ENCODE assay signal across 1 cellular context in the genomic region with DNA sequence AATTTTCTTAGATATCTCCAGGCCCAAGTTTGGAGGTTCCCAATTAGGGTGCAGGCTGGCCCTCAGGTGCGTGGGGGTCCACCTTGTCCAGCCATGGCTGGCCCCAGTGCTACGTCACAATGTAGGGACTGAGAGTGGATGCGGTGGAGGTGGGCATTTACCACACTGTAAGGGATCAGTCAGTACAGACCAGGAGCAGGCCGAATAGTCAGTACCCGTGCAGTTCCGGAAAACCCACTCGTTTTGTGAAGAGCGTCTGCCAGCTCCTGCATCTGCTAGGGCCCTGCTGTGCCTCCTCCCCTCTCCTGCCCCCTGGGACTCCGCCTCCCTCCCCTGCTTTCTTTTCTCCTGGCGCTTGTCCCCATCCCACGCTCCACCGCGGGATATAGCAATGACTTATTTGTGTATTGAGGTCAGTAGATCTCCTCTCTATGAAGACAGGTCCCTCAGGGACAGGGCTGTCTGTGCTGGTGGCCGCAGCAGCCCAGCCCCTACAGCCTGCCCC.
TF ChIP-seq lines count a peak whose summit lies in the region.

No MANE protein-coding gene starts in this region.

TF ChIP-seq in K562, 482 proteins besides CTCF, POLR2A, EP300 and RAD21 (continued from another document and continues in another):
- TF ChIP-seq, protein P1, sequence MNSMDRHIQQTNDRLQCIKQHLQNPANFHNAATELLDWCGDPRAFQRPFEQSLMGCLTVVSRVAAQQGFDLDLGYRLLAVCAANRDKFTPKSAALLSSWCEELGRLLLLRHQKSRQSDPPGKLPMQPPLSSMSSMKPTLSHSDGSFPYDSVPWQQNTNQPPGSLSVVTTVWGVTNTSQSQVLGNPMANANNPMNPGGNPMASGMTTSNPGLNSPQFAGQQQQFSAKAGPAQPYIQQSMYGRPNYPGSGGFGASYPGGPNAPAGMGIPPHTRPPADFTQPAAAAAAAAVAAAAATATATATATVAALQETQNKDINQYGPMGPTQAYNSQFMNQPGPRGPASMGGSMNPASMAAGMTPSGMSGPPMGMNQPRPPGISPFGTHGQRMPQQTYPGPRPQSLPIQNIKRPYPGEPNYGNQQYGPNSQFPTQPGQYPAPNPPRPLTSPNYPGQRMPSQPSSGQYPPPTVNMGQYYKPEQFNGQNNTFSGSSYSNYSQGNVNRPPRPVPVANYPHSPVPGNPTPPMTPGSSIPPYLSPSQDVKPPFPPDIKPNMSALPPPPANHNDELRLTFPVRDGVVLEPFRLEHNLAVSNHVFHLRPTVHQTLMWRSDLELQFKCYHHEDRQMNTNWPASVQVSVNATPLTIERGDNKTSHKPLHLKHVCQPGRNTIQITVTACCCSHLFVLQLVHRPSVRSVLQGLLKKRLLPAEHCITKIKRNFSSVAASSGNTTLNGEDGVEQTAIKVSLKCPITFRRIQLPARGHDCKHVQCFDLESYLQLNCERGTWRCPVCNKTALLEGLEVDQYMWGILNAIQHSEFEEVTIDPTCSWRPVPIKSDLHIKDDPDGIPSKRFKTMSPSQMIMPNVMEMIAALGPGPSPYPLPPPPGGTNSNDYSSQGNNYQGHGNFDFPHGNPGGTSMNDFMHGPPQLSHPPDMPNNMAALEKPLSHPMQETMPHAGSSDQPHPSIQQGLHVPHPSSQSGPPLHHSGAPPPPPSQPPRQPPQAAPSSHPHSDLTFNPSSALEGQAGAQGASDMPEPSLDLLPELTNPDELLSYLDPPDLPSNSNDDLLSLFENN (IDR thresholded peaks at IDR 0.05; ENCODE audit: low read depth in 2 of 2, low read length in 2 of 2): no peak
- peak; percentile 87; the same call in 1 of the 2 replicates for TF ChIP-seq KDM2B (CRISPR knock-in tag; IDR thresholded peaks at IDR 0.05)
- TF ChIP-seq KHSRP (IDR thresholded peaks at IDR 0.05): no peak
- TF ChIP-seq, protein P2, sequence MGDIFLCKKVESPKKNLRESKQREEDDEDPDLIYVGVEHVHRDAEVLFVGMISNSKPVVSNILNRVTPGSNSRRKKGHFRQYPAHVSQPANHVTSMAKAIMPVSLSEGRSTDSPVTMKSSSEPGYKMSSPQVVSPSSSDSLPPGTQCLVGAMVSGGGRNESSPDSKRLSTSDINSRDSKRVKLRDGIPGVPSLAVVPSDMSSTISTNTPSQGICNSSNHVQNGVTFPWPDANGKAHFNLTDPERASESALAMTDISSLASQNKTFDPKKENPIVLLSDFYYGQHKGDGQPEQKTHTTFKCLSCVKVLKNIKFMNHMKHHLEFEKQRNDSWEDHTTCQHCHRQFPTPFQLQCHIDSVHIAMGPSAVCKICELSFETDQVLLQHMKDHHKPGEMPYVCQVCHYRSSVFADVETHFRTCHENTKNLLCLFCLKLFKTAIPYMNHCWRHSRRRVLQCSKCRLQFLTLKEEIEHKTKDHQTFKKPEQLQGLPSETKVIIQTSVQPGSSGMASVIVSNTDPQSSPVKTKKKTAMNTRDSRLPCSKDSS (IDR thresholded peaks at IDR 0.05; ENCODE audit: low read depth, partially characterized antibody): no peak
- peak in 1 of 2 experiments; percentile 35; a peak in 1 of 4 replicates for TF ChIP-seq KDM4B (IDR thresholded peaks at IDR 0.05; ENCODE audit: borderline replicate concordance in 2 of 2, low read depth in 1 of 2)
- TF ChIP-seq ETV6 (IDR thresholded peaks at IDR 0.05; ENCODE audit: borderline replicate concordance in 1 of 2, low read depth in 2 of 2, low read length in 1 of 2): no peak
- no peak for TF ChIP-seq ETV6 (CRISPR knock-in tag; IDR thresholded peaks at IDR 0.05; ENCODE audit: borderline replicate concordance)
- TF ChIP-seq, protein P3, sequence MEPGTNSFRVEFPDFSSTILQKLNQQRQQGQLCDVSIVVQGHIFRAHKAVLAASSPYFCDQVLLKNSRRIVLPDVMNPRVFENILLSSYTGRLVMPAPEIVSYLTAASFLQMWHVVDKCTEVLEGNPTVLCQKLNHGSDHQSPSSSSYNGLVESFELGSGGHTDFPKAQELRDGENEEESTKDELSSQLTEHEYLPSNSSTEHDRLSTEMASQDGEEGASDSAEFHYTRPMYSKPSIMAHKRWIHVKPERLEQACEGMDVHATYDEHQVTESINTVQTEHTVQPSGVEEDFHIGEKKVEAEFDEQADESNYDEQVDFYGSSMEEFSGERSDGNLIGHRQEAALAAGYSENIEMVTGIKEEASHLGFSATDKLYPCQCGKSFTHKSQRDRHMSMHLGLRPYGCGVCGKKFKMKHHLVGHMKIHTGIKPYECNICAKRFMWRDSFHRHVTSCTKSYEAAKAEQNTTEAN (CRISPR knock-in tag; IDR thresholded peaks at IDR 0.05): no peak
- no peak for TF ChIP-seq NCOA1 (IDR thresholded peaks at IDR 0.05; ENCODE audit: low read depth)
- TF ChIP-seq ZNF263 (CRISPR knock-in tag; IDR thresholded peaks at IDR 0.05; ENCODE audit: borderline replicate concordance): peak; percentile 60; the same call in 1 of the 2 replicates
- TF ChIP-seq MCM3 (IDR thresholded peaks at IDR 0.05): no peak
- TF ChIP-seq LCOR (CRISPR knock-in tag; IDR thresholded peaks at IDR 0.05): no peak
- TF ChIP-seq SMAD1 (IDR thresholded peaks at IDR 0.05; ENCODE audit: low read depth, low read length, partially characterized antibody): no peak
- TF ChIP-seq, protein P4, sequence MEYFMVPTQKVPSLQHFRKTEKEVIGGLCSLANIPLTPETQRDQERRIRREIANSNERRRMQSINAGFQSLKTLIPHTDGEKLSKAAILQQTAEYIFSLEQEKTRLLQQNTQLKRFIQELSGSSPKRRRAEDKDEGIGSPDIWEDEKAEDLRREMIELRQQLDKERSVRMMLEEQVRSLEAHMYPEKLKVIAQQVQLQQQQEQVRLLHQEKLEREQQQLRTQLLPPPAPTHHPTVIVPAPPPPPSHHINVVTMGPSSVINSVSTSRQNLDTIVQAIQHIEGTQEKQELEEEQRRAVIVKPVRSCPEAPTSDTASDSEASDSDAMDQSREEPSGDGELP (CRISPR knock-in tag; IDR thresholded peaks at IDR 0.05; ENCODE audit: borderline replicate concordance): peak; percentile 46; the same call in 1 of the 2 replicates
- TF ChIP-seq, protein P5, sequence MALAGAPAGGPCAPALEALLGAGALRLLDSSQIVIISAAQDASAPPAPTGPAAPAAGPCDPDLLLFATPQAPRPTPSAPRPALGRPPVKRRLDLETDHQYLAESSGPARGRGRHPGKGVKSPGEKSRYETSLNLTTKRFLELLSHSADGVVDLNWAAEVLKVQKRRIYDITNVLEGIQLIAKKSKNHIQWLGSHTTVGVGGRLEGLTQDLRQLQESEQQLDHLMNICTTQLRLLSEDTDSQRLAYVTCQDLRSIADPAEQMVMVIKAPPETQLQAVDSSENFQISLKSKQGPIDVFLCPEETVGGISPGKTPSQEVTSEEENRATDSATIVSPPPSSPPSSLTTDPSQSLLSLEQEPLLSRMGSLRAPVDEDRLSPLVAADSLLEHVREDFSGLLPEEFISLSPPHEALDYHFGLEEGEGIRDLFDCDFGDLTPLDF (CRISPR knock-in tag; IDR thresholded peaks at IDR 0.05): no peak
- TF ChIP-seq, protein P6, sequence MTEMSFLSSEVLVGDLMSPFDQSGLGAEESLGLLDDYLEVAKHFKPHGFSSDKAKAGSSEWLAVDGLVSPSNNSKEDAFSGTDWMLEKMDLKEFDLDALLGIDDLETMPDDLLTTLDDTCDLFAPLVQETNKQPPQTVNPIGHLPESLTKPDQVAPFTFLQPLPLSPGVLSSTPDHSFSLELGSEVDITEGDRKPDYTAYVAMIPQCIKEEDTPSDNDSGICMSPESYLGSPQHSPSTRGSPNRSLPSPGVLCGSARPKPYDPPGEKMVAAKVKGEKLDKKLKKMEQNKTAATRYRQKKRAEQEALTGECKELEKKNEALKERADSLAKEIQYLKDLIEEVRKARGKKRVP (CRISPR knock-in tag; IDR thresholded peaks at IDR 0.05): no peak
- TF ChIP-seq ZFP1 (CRISPR knock-in tag; IDR thresholded peaks at IDR 0.05): no peak
- TF ChIP-seq POU5F1 (IDR thresholded peaks at IDR 0.05; ENCODE audit: borderline replicate concordance, low read depth, low read length, partially characterized antibody): no peak
- peak; percentile 13; the same call in 1 of the 2 replicates for TF ChIP-seq CEBPG (CRISPR knock-in tag; IDR thresholded peaks at IDR 0.05)
- no peak for TF ChIP-seq CEBPG (tag; conservative IDR thresholded peaks at IDR 0.05 in 1 of 2, IDR thresholded peaks at IDR 0.05 in 1 of 2)
- no peak for TF ChIP-seq ZNF23 (CRISPR knock-in tag; IDR thresholded peaks at IDR 0.05)
- TF ChIP-seq ZNF134 (CRISPR knock-in tag; conservative IDR thresholded peaks at IDR 0.05): no peak
- TF ChIP-seq PTTG1 (tag; IDR thresholded peaks at IDR 0.05; ENCODE audit: low read depth): no peak
- TF ChIP-seq NR2C1 (IDR thresholded peaks at IDR 0.05): no peak
- TF ChIP-seq NR2C1 (tag; IDR thresholded peaks at IDR 0.05): no peak
- TF ChIP-seq PRPF4 (IDR thresholded peaks at IDR 0.05; ENCODE audit: insufficient read depth, low read depth, low read length, poor library complexity, severe bottlenecking): no peak
- no peak for TF ChIP-seq SOX6 (IDR thresholded peaks at IDR 0.05)
- TF ChIP-seq, protein P7, sequence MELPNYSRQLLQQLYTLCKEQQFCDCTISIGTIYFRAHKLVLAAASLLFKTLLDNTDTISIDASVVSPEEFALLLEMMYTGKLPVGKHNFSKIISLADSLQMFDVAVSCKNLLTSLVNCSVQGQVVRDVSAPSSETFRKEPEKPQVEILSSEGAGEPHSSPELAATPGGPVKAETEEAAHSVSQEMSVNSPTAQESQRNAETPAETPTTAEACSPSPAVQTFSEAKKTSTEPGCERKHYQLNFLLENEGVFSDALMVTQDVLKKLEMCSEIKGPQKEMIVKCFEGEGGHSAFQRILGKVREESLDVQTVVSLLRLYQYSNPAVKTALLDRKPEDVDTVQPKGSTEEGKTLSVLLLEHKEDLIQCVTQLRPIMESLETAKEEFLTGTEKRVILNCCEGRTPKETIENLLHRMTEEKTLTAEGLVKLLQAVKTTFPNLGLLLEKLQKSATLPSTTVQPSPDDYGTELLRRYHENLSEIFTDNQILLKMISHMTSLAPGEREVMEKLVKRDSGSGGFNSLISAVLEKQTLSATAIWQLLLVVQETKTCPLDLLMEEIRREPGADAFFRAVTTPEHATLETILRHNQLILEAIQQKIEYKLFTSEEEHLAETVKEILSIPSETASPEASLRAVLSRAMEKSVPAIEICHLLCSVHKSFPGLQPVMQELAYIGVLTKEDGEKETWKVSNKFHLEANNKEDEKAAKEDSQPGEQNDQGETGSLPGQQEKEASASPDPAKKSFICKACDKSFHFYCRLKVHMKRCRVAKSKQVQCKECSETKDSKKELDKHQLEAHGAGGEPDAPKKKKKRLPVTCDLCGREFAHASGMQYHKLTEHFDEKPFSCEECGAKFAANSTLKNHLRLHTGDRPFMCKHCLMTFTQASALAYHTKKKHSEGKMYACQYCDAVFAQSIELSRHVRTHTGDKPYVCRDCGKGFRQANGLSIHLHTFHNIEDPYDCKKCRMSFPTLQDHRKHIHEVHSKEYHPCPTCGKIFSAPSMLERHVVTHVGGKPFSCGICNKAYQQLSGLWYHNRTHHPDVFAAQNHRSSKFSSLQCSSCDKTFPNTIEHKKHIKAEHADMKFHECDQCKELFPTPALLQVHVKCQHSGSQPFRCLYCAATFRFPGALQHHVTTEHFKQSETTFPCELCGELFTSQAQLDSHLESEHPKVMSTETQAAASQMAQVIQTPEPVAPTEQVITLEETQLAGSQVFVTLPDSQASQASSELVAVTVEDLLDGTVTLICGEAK (IDR thresholded peaks at IDR 0.05): no peak
- TF ChIP-seq, protein P7 (CRISPR knock-in tag; IDR thresholded peaks at IDR 0.05): peak; percentile 51; the same call in 1 of the 2 replicates
- TF ChIP-seq, protein P8, sequence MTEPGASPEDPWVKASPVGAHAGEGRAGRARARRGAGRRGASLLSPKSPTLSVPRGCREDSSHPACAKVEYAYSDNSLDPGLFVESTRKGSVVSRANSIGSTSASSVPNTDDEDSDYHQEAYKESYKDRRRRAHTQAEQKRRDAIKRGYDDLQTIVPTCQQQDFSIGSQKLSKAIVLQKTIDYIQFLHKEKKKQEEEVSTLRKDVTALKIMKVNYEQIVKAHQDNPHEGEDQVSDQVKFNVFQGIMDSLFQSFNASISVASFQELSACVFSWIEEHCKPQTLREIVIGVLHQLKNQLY (CRISPR knock-in tag; conservative IDR thresholded peaks at IDR 0.05): peak in 1 of 2 experiments; percentile 64; a peak in 1 of 4 replicates
- TF ChIP-seq CTBP1 (IDR thresholded peaks at IDR 0.05; ENCODE audit: borderline replicate concordance): 0 out of 2 replicates have a peak, but pooled peaks have one; percentile 11
- TF ChIP-seq THRAP3 (IDR thresholded peaks at IDR 0.05; ENCODE audit: borderline replicate concordance): no peak
- TF ChIP-seq BRF1 (IDR thresholded peaks at IDR 0.05; ENCODE audit: borderline replicate concordance, extremely low read depth, insufficient read length): no peak
- peak; percentile 52 for TF ChIP-seq SETDB1 (IDR thresholded peaks at IDR 0.05; ENCODE audit: low read length)
- TF ChIP-seq RBBP5 (IDR thresholded peaks at IDR 0.05; ENCODE audit: borderline replicate concordance, insufficient read depth, low read length, poor library complexity, severe bottlenecking): no peak
- TF ChIP-seq ZNF124 (CRISPR knock-in tag; IDR thresholded peaks at IDR 0.05): no peak
- 0 out of 2 replicates have a peak, but pooled peaks have one; percentile 42 for TF ChIP-seq ZNF175 (CRISPR knock-in tag; IDR thresholded peaks at IDR 0.05; ENCODE audit: low read depth)
- TF ChIP-seq NCOA6 (IDR thresholded peaks at IDR 0.05): no peak
- TF ChIP-seq, protein P9, sequence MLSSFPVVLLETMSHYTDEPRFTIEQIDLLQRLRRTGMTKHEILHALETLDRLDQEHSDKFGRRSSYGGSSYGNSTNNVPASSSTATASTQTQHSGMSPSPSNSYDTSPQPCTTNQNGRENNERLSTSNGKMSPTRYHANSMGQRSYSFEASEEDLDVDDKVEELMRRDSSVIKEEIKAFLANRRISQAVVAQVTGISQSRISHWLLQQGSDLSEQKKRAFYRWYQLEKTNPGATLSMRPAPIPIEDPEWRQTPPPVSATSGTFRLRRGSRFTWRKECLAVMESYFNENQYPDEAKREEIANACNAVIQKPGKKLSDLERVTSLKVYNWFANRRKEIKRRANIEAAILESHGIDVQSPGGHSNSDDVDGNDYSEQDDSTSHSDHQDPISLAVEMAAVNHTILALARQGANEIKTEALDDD (IDR thresholded peaks at IDR 0.05): no peak
